ENCODE assay signal across 19 cellular contexts in the genomic region with DNA sequence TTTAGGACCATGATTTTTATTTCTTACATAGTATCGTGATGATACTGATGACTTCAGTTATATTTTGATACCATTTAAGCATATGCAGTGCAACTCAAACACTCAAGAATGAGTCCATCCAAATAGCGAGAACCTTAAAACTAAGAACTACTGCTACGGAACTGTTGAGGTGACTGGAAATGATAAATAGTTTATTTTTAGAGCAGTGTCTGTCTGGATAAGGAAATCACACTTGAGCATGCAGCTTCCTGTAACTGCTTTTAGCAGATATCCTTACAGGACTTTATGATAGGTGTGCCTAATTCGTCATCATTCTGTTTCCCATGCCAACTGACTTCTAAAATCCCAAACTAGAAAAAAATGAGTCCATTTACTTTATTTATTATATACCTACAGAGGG.
"Had no signal": no experiment of that assay in that cellular context is flagged by ENCODE, and none has a peak within 500 bp of the region (broad histone marks: within the 10 kb centered on the region; RNA-seq: fewer than 3 reads in every experiment).

No MANE protein-coding gene starts in this region.

- H3K36me3 ChIP-seq: breast epithelium, lower lobe of right lung, thoracic aorta, upper lobe of left lung had no signal

- H3K4me2 ChIP-seq: hepatocyte had no signal

- H3K27ac Mint-ChIP-seq: activated naive CD4-positive, alpha-beta T cell treated with anti-CD3 and anti-CD28 coated beads, Interleukin-2, amount 50 U/mL, for 24 hours; dendritic cell treated with granulocyte-macrophage colony-stimulating factor and Interleukin-4, amounts not matched to agents 40 ng/mL and 50 ng/mL, for 4 days; nephron; stimulated activated naive B cell treated with anti-CD40 and anti-IgM and Interleukin-4, amounts not matched to agents 10 μg/mL and 1 μg/mL and 100 μg/mL, for 72 hours had no signal

- H2AFZ ChIP-seq: hepatocyte had no signal

- H3K4me1 Mint-ChIP-seq: activated naive CD4-positive, alpha-beta T cell treated with anti-CD3 and anti-CD28 coated beads, Interleukin-2, amount 50 U/mL, for 24 hours; stimulated activated naive B cell treated with anti-CD40 and anti-IgM and Interleukin-4, amounts not matched to agents 10 μg/mL and 1 μg/mL and 100 μg/mL, for 72 hours had no signal

- H3K4me1 ChIP-seq: breast epithelium, upper lobe of left lung had no signal

- H3K4me3 Mint-ChIP-seq: activated naive CD4-positive, alpha-beta T cell treated with anti-CD3 and anti-CD28 coated beads, Interleukin-2, amount 50 U/mL, for 24 hours; dendritic cell treated with granulocyte-macrophage colony-stimulating factor and Interleukin-4, amounts not matched to agents 40 ng/mL and 50 ng/mL, for 4 days; nephron; stimulated activated naive B cell treated with anti-CD40 and anti-IgM and Interleukin-4, amounts not matched to agents 10 μg/mL and 1 μg/mL and 100 μg/mL, for 72 hours had no signal

- H3K27me3 Mint-ChIP-seq: dendritic cell treated with granulocyte-macrophage colony-stimulating factor and Interleukin-4, amounts not matched to agents 40 ng/mL and 50 ng/mL, for 4 days had no signal

- H3K27me3 ChIP-seq: breast epithelium, hepatocyte, upper lobe of left lung had no signal

- H3K79me2 ChIP-seq: hepatocyte had no signal

- H3K9me3 Mint-ChIP-seq: activated naive CD4-positive, alpha-beta T cell treated with anti-CD3 and anti-CD28 coated beads, Interleukin-2, amount 50 U/mL, for 24 hours; dendritic cell treated with granulocyte-macrophage colony-stimulating factor and Interleukin-4, amounts not matched to agents 40 ng/mL and 50 ng/mL, for 4 days; nephron; stimulated activated naive B cell treated with anti-CD40 and anti-IgM and Interleukin-4, amounts not matched to agents 10 μg/mL and 1 μg/mL and 100 μg/mL, for 72 hours had no signal

- H3K4me3 ChIP-seq: breast epithelium, hepatocyte, lower lobe of right lung, thoracic aorta, upper lobe of left lung had no signal

- H3K27ac ChIP-seq: breast epithelium, hepatocyte, lower lobe of right lung, thoracic aorta, upper lobe of left lung, WERI-Rb-1 had no signal

- ATAC-seq: left colon; lower lobe of right lung; stimulated activated naive B cell treated with anti-CD40 and anti-IgM and Interleukin-4, amounts not matched to agents 10 μg/mL and 1 μg/mL and 100 μg/mL, for 72 hours had no signal

- H3K36me3 Mint-ChIP-seq: activated naive CD4-positive, alpha-beta T cell treated with anti-CD3 and anti-CD28 coated beads, Interleukin-2, amount 50 U/mL, for 24 hours; stimulated activated naive B cell treated with anti-CD40 and anti-IgM and Interleukin-4, amounts not matched to agents 10 μg/mL and 1 μg/mL and 100 μg/mL, for 72 hours had no signal

- H3K9me3 ChIP-seq: breast epithelium, lower lobe of right lung, thoracic aorta, upper lobe of left lung had no signal

- DNase-seq: activated CD4-positive, alpha-beta T cell treated with anti-CD3 and anti-CD28 coated beads for 1 hour; activated gamma-delta T cell; effector memory CD4-positive, alpha-beta T cell; left colon; lower lobe of right lung; nucleus accumbens; posterior cingulate gyrus; retina; stimulated activated naive B cell treated with anti-CD40 and anti-IgM and Interleukin-4, amounts not matched to agents 10 μg/mL and 1 μg/mL and 100 μg/mL, for 72 hours; T-helper 1 cell; T1000; upper lobe of left lung; WERI-Rb-1 had no signal
